25 cellular contexts compared by ENCODE assay signal in genomic region chr20:11777387-11777786, GRCh38.
DNase-seq lines count a peak whose midpoint lies in the region; ATAC-seq and TF ChIP-seq lines count a peak whose summit lies in the region.
"Had no signal": no experiment of that assay in that cellular context is flagged by ENCODE, and none has a peak within 500 bp of the region (broad histone marks: within the 10 kb centered on the region; RNA-seq: fewer than 3 reads in every experiment).

No MANE protein-coding gene starts in this region.

- H3K9me3 ChIP-seq in iPS-18a (ENCODE audit: control insufficient read depth, low read depth, low read length) (no peaks in the 10 kb centered on the region), skeletal muscle satellite cell (replicated peaks; ENCODE audit: low read length) (no peaks in the 10 kb centered on the region)
- H3K9me3 ChIP-seq: BLaER1, colonic mucosa, tibial artery had no signal

- no peak overlapping the region for H3K27ac ChIP-seq in iPS-18a (ENCODE audit: low read length)
- H3K27ac ChIP-seq: 22Rv1, BLaER1, colonic mucosa, RWPE1, tibial artery had no signal

- H3K27me3 Mint-ChIP-seq in WTC11 (ENCODE audit: low read depth): no peaks in the 10 kb centered on the region; the same call in 1 of the 2 replicates
- H3K27me3 Mint-ChIP-seq: activated CD4-positive, alpha-beta memory T cell treated with anti-CD3 and anti-CD28 coated beads, Interleukin-2, amount 10 ng/mL, durations not matched to agents 7 days and 5 days had no signal

- H3K9me3 Mint-ChIP-seq in WTC11: peaks cover 3% of the 10 kb centered on the region; the same call in 1 of the 2 replicates

- H3K4me1 ChIP-seq in iPS-18a (ENCODE audit: control insufficient read depth, low read depth, low read length) (peaks cover 15% of the 10 kb centered on the region), skeletal muscle satellite cell (ENCODE audit: control insufficient read depth, insufficient read depth, low read length) (peaks cover 14% of the 10 kb centered on the region)
- H3K4me1 ChIP-seq: BLaER1, colonic mucosa had no signal

- H3K4me3 ChIP-seq in iPS-18a (ENCODE audit: low read length) (peak overlapping the region; percentile 5), skeletal muscle satellite cell (ENCODE audit: low read length) (no peak overlapping the region)
- H3K4me3 ChIP-seq: BLaER1, colonic mucosa, K562 had no signal

- 0 out of 2 replicates have a peak overlapping the region, but pooled peaks have one; percentile 13 for H3K27ac Mint-ChIP-seq in WTC11
- H3K27ac Mint-ChIP-seq: activated CD4-positive, alpha-beta memory T cell treated with anti-CD3 and anti-CD28 coated beads, Interleukin-2, amount 10 ng/mL, durations not matched to agents 7 days and 5 days; activated naive CD8-positive, alpha-beta T cell treated with anti-CD3 and anti-CD28 coated beads, Interleukin-2, amount 50 U/mL, for 24 hours; immature natural killer cell had no signal

- DNase-seq in NCI-H146 (lab: John Stamatoyannopoulos, UW): peak; percentile 46
- no peak for DNase-seq in NCI-H146 treated with DMSO at 0.1 percent for 48 hours (lab: John Stamatoyannopoulos, UW; ENCODE audit: unreplicated experiment)
- no peak for DNase-seq in WTC11 (ENCODE audit: low spot score)
- no peak for DNase-seq in AG20443 (ENCODE audit: low spot score)
- DNase-seq in GM03348 (ENCODE audit: low spot score): no peak
- DNase-seq: activated CD4-positive, alpha-beta memory T cell treated with anti-CD3 and anti-CD28 coated beads, Interleukin-2, amount 10 ng/mL, durations not matched to agents 7 days and 5 days; activated gamma-delta T cell; activated naive CD8-positive, alpha-beta T cell treated with anti-CD3 and anti-CD28 coated beads, Interleukin-2, amount 50 U/mL, for 24 hours; activated T-cell treated with anti-CD3 and anti-CD28 coated beads for 4 hours; colonic mucosa; H7; head of caudate nucleus; immature natural killer cell; NCI-H226; stimulated activated CD4-positive, alpha-beta T cell treated with anti-CD3 and anti-CD28 coated beads, Interleukin-4, amount 100 ng/mL, for 24 hours; stimulated activated naive CD8-positive, alpha-beta T cell treated with anti-CD3 and anti-CD28 coated beads, Interleukin-15, Interleukin-2, amounts not matched to agents 100 U/mL and 50 U/mL, for 24 hours; T-helper 9 cell; tibial artery had no signal

- peak; percentile 87 for ATAC-seq in WTC11
- no peak for ATAC-seq in HG02588 (IDR thresholded peaks at IDR 0.05; ENCODE audit: unreplicated experiment)
- ATAC-seq: activated naive CD8-positive, alpha-beta T cell treated with anti-CD3 and anti-CD28 coated beads, Interleukin-2, amount 50 U/mL, for 24 hours; K562; stimulated activated naive CD8-positive, alpha-beta T cell treated with anti-CD3 and anti-CD28 coated beads, Interleukin-15, Interleukin-2, amounts not matched to agents 100 U/mL and 50 U/mL, for 24 hours had no signal

- peak overlapping the region; percentile 21; the same call in 1 of the 2 replicates for H3K4me3 Mint-ChIP-seq in WTC11
- H3K4me3 Mint-ChIP-seq: activated CD4-positive, alpha-beta memory T cell treated with anti-CD3 and anti-CD28 coated beads, Interleukin-2, amount 10 ng/mL, durations not matched to agents 7 days and 5 days; activated naive CD8-positive, alpha-beta T cell treated with anti-CD3 and anti-CD28 coated beads, Interleukin-2, amount 50 U/mL, for 24 hours; immature natural killer cell had no signal

- H3K36me3 ChIP-seq in iPS-18a (ENCODE audit: control insufficient read depth, low read depth, low read length) (no peaks in the 10 kb centered on the region), skeletal muscle satellite cell (ENCODE audit: insufficient read depth, low read length) (no peaks in the 10 kb centered on the region)
- H3K36me3 ChIP-seq: BLaER1, colonic mucosa, tibial artery had no signal

- no peaks in the 10 kb centered on the region for H3K36me3 Mint-ChIP-seq in WTC11
- H3K36me3 Mint-ChIP-seq: immature natural killer cell had no signal

- no peak overlapping the region for H3K9ac ChIP-seq in iPS-18a (ENCODE audit: low read length)
- peak overlapping the region; percentile 71 for H3K9ac ChIP-seq in skeletal muscle satellite cell (ENCODE audit: low read depth, low read length)
- H3K9ac ChIP-seq: BLaER1 had no signal

- peaks cover 23% of the 10 kb centered on the region for H3K4me1 Mint-ChIP-seq in WTC11
- H3K4me1 Mint-ChIP-seq: activated CD4-positive, alpha-beta memory T cell treated with anti-CD3 and anti-CD28 coated beads, Interleukin-2, amount 10 ng/mL, durations not matched to agents 7 days and 5 days; activated naive CD8-positive, alpha-beta T cell treated with anti-CD3 and anti-CD28 coated beads, Interleukin-2, amount 50 U/mL, for 24 hours; immature natural killer cell had no signal

- H3K27me3 ChIP-seq in iPS-18a (ENCODE audit: control insufficient read depth, insufficient read depth, low read length) (no peaks in the 10 kb centered on the region), skeletal muscle satellite cell (ENCODE audit: control insufficient read depth, insufficient read depth, low read length) (no peaks in the 10 kb centered on the region)
- H3K27me3 ChIP-seq: BLaER1, colonic mucosa, tibial artery had no signal

- no peak for TF ChIP-seq CTCF in WTC11 (IDR thresholded peaks at IDR 0.05)

- POLR2A ChIA-PET in WTC11 (lab: Charles Lee): no interaction called here

- CTCF ChIA-PET in WTC11 (lab: Charles Lee): interaction anchor here (0.7 kb wide), 1 partner anchor 100 kb away, joined by 3 read pairs; no protein-coding TSS in a partner anchor

- peak overlapping the region; percentile 77 for H3K4me2 ChIP-seq in skeletal muscle satellite cell (ENCODE audit: low read length)
- H3K4me2 ChIP-seq: BLaER1 had no signal

TF ChIP-seq in WTC11, 78 proteins besides CTCF, POLR2A, EP300 and RAD21 (continues in another document):
- TF ChIP-seq FOXK1 (CRISPR knock-in tag; IDR thresholded peaks at IDR 0.05) (no peak), ARID4B (CRISPR knock-in tag; IDR thresholded peaks at IDR 0.05; ENCODE audit: borderline replicate concordance) (no peak), STAT6 (CRISPR knock-in tag; conservative IDR thresholded peaks at IDR 0.05; ENCODE audit: low read depth) (no peak), ATF6 (CRISPR knock-in tag; IDR thresholded peaks at IDR 0.05) (no peak)
